ENCODE assay signal across 13 cellular contexts in the genomic region with DNA sequence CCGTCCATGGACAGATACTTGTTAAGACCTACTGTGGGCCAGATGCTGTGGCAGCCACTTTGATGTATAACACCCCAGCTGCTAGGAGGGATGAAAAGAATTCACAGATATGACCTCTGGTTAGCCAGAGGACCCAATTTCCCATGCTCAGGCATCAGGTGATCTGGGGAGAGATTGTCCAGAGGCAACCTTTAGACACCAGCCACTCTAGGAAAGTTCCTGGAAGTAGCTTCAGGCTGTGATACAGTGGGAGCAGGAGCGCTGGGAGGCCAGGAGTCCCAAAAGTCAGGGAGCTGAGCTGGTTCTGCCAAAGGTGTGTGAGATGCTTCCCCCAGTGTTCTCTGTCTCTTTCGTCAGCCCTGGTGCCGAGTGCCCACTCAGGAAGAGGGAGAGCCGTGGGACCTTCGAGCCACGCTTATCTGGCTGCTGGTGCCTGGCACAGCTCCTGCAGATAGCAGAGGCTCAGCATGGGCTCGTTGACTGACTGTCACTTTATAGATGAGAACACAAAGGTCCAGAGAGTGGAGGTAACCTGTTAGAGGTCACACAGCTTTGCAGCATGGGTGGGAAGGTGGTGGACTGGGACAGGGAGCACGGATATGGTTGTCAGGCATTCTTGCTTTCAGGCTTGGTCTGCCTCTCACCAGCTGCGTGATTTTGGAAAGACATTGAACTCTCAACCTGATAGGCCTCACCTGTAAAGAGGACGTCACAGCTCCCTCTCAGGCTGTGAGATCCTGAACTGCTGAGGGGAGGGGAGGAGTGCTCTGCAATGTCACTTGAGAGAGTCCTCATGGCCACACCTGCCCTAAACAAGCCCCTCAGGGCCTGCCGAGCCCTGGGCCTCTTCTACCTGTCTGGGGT. TPM values are rescaled to one million over a fixed set of nuclear protein-coding genes. Genes with fewer than 3 reads are reported as not detected.
DNase-seq lines count a peak whose midpoint lies in the region; ATAC-seq, FAIRE-seq and TF ChIP-seq lines count a peak whose summit lies in the region.
"Had no signal": no experiment of that assay in that cellular context is flagged by ENCODE, and none has a peak within 500 bp of the region (broad histone marks: within the 10 kb centered on the region; RNA-seq: fewer than 3 reads in every experiment).

No MANE protein-coding gene starts in this region.

- FAIRE-seq in pancreas (lab: Jason Lieb, UNC), result no peak

- H3K27me3 Mint-ChIP-seq in activated naive CD4-positive, alpha-beta T cell treated with anti-CD3 and anti-CD28 coated beads for 36 hours (ENCODE audit: low read depth), result peaks cover 2% of the 10 kb centered on the region

- intact Hi-C loops in esophagus squamous epithelium (cut with DNase I) (no loop called here), pancreas (cut with DNase I) (no loop called here)
- intact Hi-C loops in activated naive CD4-positive, alpha-beta T cell treated with anti-CD3 and anti-CD28 coated beads for 36 hours (cut with micrococcal nuclease), result no loop called here

- TF ChIP-seq CTCF in C4-2B (conservative IDR thresholded peaks at IDR 0.05) (no peak), esophagus squamous epithelium (IDR thresholded peaks at IDR 0.05) (no peak), pancreas (IDR thresholded peaks at IDR 0.05) (no peak)

- H3K36me3 Mint-ChIP-seq in activated naive CD4-positive, alpha-beta T cell treated with anti-CD3 and anti-CD28 coated beads for 36 hours (ENCODE audit: low read depth), result no peaks in the 10 kb centered on the region

- WGBS in esophagus squamous epithelium, 2 donors, result 74 to 83% methylated on average over 4 to 10 of the region's 12 CpGs
- WGBS in pancreas, 2 donors, result 56% methylated on average over 12 of the region's 12 CpGs

- peak; percentile 59 for DNase-seq in NCI-H774 (lab: John Stamatoyannopoulos, UW)
- DNase-seq in esophagus squamous epithelium (lab: John Stamatoyannopoulos, UW), result no peak
- DNase-seq in pancreas, result peak in 1 of 6 donors; percentile 46
- no peak for DNase-seq in NCI-H1105 treated with DMSO at 0.1 percent for 48 hours (lab: John Stamatoyannopoulos, UW)
- no peak for DNase-seq in activated naive CD4-positive, alpha-beta T cell treated with anti-CD3 and anti-CD28 coated beads for 36 hours
- DNase-seq: AML-193, erythroblast, midbrain, ovary had no signal

- H3K4me3 ChIP-seq in esophagus squamous epithelium (no peak overlapping the region), pancreas (no peak overlapping the region)
- H3K4me3 ChIP-seq: ovary had no signal

- H3K9me3 Mint-ChIP-seq in activated naive CD4-positive, alpha-beta T cell treated with anti-CD3 and anti-CD28 coated beads for 36 hours, result peaks cover 5% of the 10 kb centered on the region

- H3K36me3 ChIP-seq in esophagus squamous epithelium, result no peaks in the 10 kb centered on the region
- H3K36me3 ChIP-seq in pancreas, result no peaks in the 10 kb centered on the region
- H3K36me3 ChIP-seq: ovary had no signal

- peaks cover 14 to 56% (median 32%) of the 10 kb centered on the region in 3 donors for H3K4me1 ChIP-seq in esophagus squamous epithelium
- H3K4me1 ChIP-seq in pancreas, result no peaks in the 10 kb centered on the region

- CTCF ChIA-PET in activated naive CD4-positive, alpha-beta T cell treated with anti-CD3 and anti-CD28 coated beads for 36 hours (lab: Charles Lee), result no interaction called here

- H3K4me1 Mint-ChIP-seq in activated naive CD4-positive, alpha-beta T cell treated with anti-CD3 and anti-CD28 coated beads for 36 hours (ENCODE audit: low read depth), result peaks cover 2% of the 10 kb centered on the region
- H3K4me1 Mint-ChIP-seq: activated T-helper 17 cell treated with anti-CD3 and anti-CD28 coated beads, Interleukin-2, amount 50 U/mL, for 72 hours had no signal

- no peak overlapping the region for H3K4me3 Mint-ChIP-seq in activated naive CD4-positive, alpha-beta T cell treated with anti-CD3 and anti-CD28 coated beads for 36 hours
- H3K4me3 Mint-ChIP-seq: activated T-helper 17 cell treated with anti-CD3 and anti-CD28 coated beads, Interleukin-2, amount 50 U/mL, for 72 hours had no signal

- TF ChIP-seq POLR2A in esophagus squamous epithelium (IDR thresholded peaks at IDR 0.05), result no peak

- H3K9me3 ChIP-seq in esophagus squamous epithelium, result no peaks in the 10 kb centered on the region
- no peaks in the 10 kb centered on the region for H3K9me3 ChIP-seq in pancreas
- H3K9me3 ChIP-seq: ovary had no signal

- peak overlapping the region; percentile 66 for H3K27ac ChIP-seq in C4-2B
- peak overlapping the region; percentile 53 to 78 (median 63) for H3K27ac ChIP-seq in esophagus squamous epithelium
- peak overlapping the region; percentile 33 to 53 (median 42) for H3K27ac ChIP-seq in pancreas
- H3K27ac ChIP-seq: ovary had no signal

- H3K27me3 ChIP-seq in esophagus squamous epithelium, result peaks cover 0 to 7% (median 0%) of the 10 kb centered on the region in 4 donors
- no peaks in the 10 kb centered on the region for H3K27me3 ChIP-seq in pancreas
- H3K27me3 ChIP-seq: ovary had no signal

- ATAC-seq in pancreas (peak; percentile 8 to 34 (median 26)), HG03354 (IDR thresholded peaks at IDR 0.05; ENCODE audit: poor library complexity, severe bottlenecking, unreplicated experiment) (no peak), HG03039 (IDR thresholded peaks at IDR 0.05; ENCODE audit: unreplicated experiment) (no peak)
- ATAC-seq: activated T-helper 17 cell treated with anti-CD3 and anti-CD28 coated beads, Interleukin-2, amount 50 U/mL, for 72 hours had no signal

- no peak overlapping the region for H3K27ac Mint-ChIP-seq in activated naive CD4-positive, alpha-beta T cell treated with anti-CD3 and anti-CD28 coated beads for 36 hours
- H3K27ac Mint-ChIP-seq: activated T-helper 17 cell treated with anti-CD3 and anti-CD28 coated beads, Interleukin-2, amount 50 U/mL, for 72 hours had no signal

RNA-seq across cellular contexts. Expression of a gene that starts 7.8 kb away (rescaled TPM):
- 10 to 100 TPM; 50.2 to 99.2 (median 64.8) TPM for total RNA-seq in esophagus squamous epithelium
- 10 to 100 TPM; 12.0 to 24.2 (median 15.4) TPM for total RNA-seq in pancreas
- polyA plus RNA-seq in pancreas, result 10 to 100 TPM in 1 of 2 donors, 1 to 10 TPM in 1; 9.8 to 18.5 TPM
- 10 to 100 TPM; 16.4 to 19.3 TPM for total RNA-seq in activated naive CD4-positive, alpha-beta T cell treated with anti-CD3 and anti-CD28 coated beads for 36 hours

RNA-seq across cellular contexts. Expression of a gene that starts 21.7 kb away (rescaled TPM):
- total RNA-seq in esophagus squamous epithelium, result 10 to 100 TPM; 20.9 to 24.8 (median 23.3) TPM
- total RNA-seq in pancreas, result 10 to 100 TPM in 3 of 6 donors, 1 to 10 TPM in 3; 6.6 to 13.5 (median 11.0) TPM
- 1 to 10 TPM; 2.8 to 5.7 TPM for polyA plus RNA-seq in pancreas
- 10 to 100 TPM; 11.4 to 12.2 TPM for total RNA-seq in activated naive CD4-positive, alpha-beta T cell treated with anti-CD3 and anti-CD28 coated beads for 36 hours

Comparison
In these comparisons a context has a peak if more than half of its experiments do, and no peak if none do; other contexts are left out.
1. ATAC-seq: peak in pancreas (4 of 4); none in HG03354 (single experiment) and HG03039 (single experiment).
2. Peak in every context shown above with its lines, with median percentiles within 50 percentile points of each other: H3K27ac ChIP-seq.